18 cellular contexts compared by ENCODE assay signal in the genomic region with DNA sequence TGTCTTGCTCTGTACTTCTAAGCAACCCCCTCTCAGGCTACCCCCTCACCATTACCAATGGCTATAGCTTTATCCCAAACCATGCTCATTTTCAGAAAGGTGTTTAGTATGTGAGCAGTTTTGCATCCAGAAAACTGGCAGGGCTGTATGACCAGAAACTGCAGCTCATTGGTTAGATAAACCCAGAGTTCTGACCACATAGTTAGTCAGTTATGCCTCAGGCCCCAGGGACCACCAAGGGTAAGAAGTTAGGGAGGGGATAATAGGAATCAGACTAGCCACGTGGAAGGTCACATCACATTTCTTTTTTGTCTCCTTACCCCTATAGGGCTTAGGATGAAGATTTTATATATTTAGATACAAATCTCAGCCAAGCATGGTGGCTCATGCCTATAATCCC. TPM values are rescaled to one million over a fixed set of nuclear protein-coding genes. Genes with fewer than 3 reads are reported as not detected.
A peak's percentile ranks its signal among the peaks of the same experiment; 100 is the strongest.
DNase-seq lines count a peak whose midpoint lies in the region; ATAC-seq, FAIRE-seq and TF ChIP-seq lines count a peak whose summit lies in the region.
"Had no signal": no experiment of that assay in that cellular context is flagged by ENCODE, and none has a peak within 500 bp of the region (broad histone marks: within the 10 kb centered on the region; RNA-seq: fewer than 3 reads in every experiment).

No MANE protein-coding gene starts in this region.

- dilution Hi-C loops in endothelial cell of umbilical vein (cut with MboI; ENCODE audit: extremely low pct_ligation_motif_present, low sequenced_read_pairs) = no loop called here

- no peaks in the 10 kb centered on the region for H3K27me3 ChIP-seq in SJSA1 (replicated peaks)
- no peaks in the 10 kb centered on the region for H3K27me3 ChIP-seq in endothelial cell of umbilical vein (ENCODE audit: control insufficient read depth in 2 of 2, insufficient read depth in 2 of 2, low read length in 2 of 2)
- H3K27me3 ChIP-seq: esophagus squamous epithelium had no signal

- H3K27ac Mint-ChIP-seq in activated naive CD4-positive, alpha-beta T cell treated with anti-CD3 and anti-CD28 coated beads, Interleukin-2, amount 10 ng/mL, durations not matched to agents 7 days and 5 days = no peak overlapping the region
- H3K27ac Mint-ChIP-seq in mesothelial cell of epicardium = no peak overlapping the region
- H3K27ac Mint-ChIP-seq in activated naive CD8-positive, alpha-beta T cell treated with anti-CD3 and anti-CD28 coated beads for 36 hours = no peak overlapping the region
- H3K27ac Mint-ChIP-seq in activated CD4-positive, alpha-beta T cell treated with anti-CD3 and anti-CD28 coated beads for 36 hours = no peak overlapping the region

- TF ChIP-seq POLR2A in endothelial cell of umbilical vein (IDR thresholded peaks at IDR 0.05; ENCODE audit: low read depth, low read length) = no peak

- H4K20me1 ChIP-seq in endothelial cell of umbilical vein (replicated peaks; ENCODE audit: control insufficient read depth, extremely low read depth, insufficient read depth, low read length) = no peaks in the 10 kb centered on the region

- peak; percentile 61 for DNase-seq in ELR (ENCODE audit: low read depth)
- DNase-seq in SJSA1 (ENCODE audit: low read depth in 1 of 2, low spot score in 2 of 2) = peak; percentile 65 to 71
- no peak for DNase-seq in endothelial cell of umbilical vein (ENCODE audit: low read depth, low spot score)
- DNase-seq in skeletal muscle cell (ENCODE audit: low read depth) = peak; percentile 73
- no peak for DNase-seq in activated naive CD4-positive, alpha-beta T cell treated with anti-CD3 and anti-CD28 coated beads, Interleukin-2, amount 10 ng/mL, durations not matched to agents 7 days and 5 days
- DNase-seq in mesothelial cell of epicardium (ENCODE audit: low spot score in 2 of 2, unreplicated experiment in 2 of 2) = no peak
- DNase-seq in activated naive CD8-positive, alpha-beta T cell treated with anti-CD3 and anti-CD28 coated beads for 36 hours = no peak
- DNase-seq in activated CD4-positive, alpha-beta T cell treated with anti-CD3 and anti-CD28 coated beads for 36 hours = no peak
- DNase-seq: activated effector memory CD4-positive, alpha-beta T cell treated with Interleukin-2 at 50 U/mL for 16 hours; C1 segment of cervical spinal cord; esophagus squamous epithelium; GDM1; mucosa of descending colon; NCI-H2081; NCI-H510A; nucleus accumbens had no signal

- no peak for ATAC-seq in activated CD4-positive, alpha-beta T cell treated with anti-CD3 and anti-CD28 coated beads for 36 hours
- ATAC-seq: GM12878, mucosa of descending colon had no signal

- no peak overlapping the region for H3K4me3 ChIP-seq in SJSA1
- H3K4me3 ChIP-seq in endothelial cell of umbilical vein (replicated peaks in 1 of 3; ENCODE audit: insufficient read depth in 1 of 3, low read depth in 1 of 3, low read length in 3 of 3) = peak overlapping the region in 1 of 3 experiments; percentile 5
- H3K4me3 ChIP-seq in skeletal muscle cell (ENCODE audit: low read depth, low read length) = peak overlapping the region; percentile 52
- H3K4me3 ChIP-seq: esophagus squamous epithelium, GM12878, mucosa of descending colon, SK-N-MC had no signal

- POLR2A ChIA-PET in endothelial cell of umbilical vein (lab: Charles Lee) = interaction anchor here (3.1 kb wide), 1 partner anchor 17 kb away, joined by 23 read pairs; no protein-coding TSS in a partner anchor
- POLR2A ChIA-PET in activated CD4-positive, alpha-beta T cell treated with anti-CD3 and anti-CD28 coated beads for 36 hours (lab: Charles Lee) = interaction anchor here (0.9 kb wide), 1 partner anchor 63 kb away, joined by 3 read pairs; the partner anchor contains the start of gene NUDT17

- peaks cover 27% of the 10 kb centered on the region for H3K36me3 Mint-ChIP-seq in activated naive CD4-positive, alpha-beta T cell treated with anti-CD3 and anti-CD28 coated beads, Interleukin-2, amount 10 ng/mL, durations not matched to agents 7 days and 5 days
- peaks cover 14% of the 10 kb centered on the region for H3K36me3 Mint-ChIP-seq in mesothelial cell of epicardium
- H3K36me3 Mint-ChIP-seq in activated naive CD8-positive, alpha-beta T cell treated with anti-CD3 and anti-CD28 coated beads for 36 hours = peaks cover 13% of the 10 kb centered on the region
- peaks cover 16% of the 10 kb centered on the region for H3K36me3 Mint-ChIP-seq in activated CD4-positive, alpha-beta T cell treated with anti-CD3 and anti-CD28 coated beads for 36 hours (ENCODE audit: low read depth)

- no peaks in the 10 kb centered on the region for H3K9me1 ChIP-seq in endothelial cell of umbilical vein (replicated peaks; ENCODE audit: control insufficient read depth, extremely low read depth, insufficient read depth, low read length)

- FAIRE-seq in endothelial cell of umbilical vein (lab: Jason Lieb, UNC) = no peak
- FAIRE-seq: GM12878 had no signal

- H3K36me3 ChIP-seq in SJSA1 = peaks cover 33% of the 10 kb centered on the region
- H3K36me3 ChIP-seq in endothelial cell of umbilical vein (ENCODE audit: control insufficient read depth in 2 of 2, extremely low read depth in 1 of 2, insufficient read depth in 2 of 2, low read length in 2 of 2) = peaks cover 5 to 8% of the 10 kb centered on the region in 2 experiments

- H3K9ac ChIP-seq in endothelial cell of umbilical vein (replicated peaks; ENCODE audit: extremely low read depth, insufficient read depth, low read length) = no peak overlapping the region

- H3K27me3 Mint-ChIP-seq in activated naive CD4-positive, alpha-beta T cell treated with anti-CD3 and anti-CD28 coated beads, Interleukin-2, amount 10 ng/mL, durations not matched to agents 7 days and 5 days = no peaks in the 10 kb centered on the region
- H3K27me3 Mint-ChIP-seq in mesothelial cell of epicardium (ENCODE audit: low read depth) = no peaks in the 10 kb centered on the region
- no peaks in the 10 kb centered on the region for H3K27me3 Mint-ChIP-seq in activated naive CD8-positive, alpha-beta T cell treated with anti-CD3 and anti-CD28 coated beads for 36 hours
- no peaks in the 10 kb centered on the region for H3K27me3 Mint-ChIP-seq in activated CD4-positive, alpha-beta T cell treated with anti-CD3 and anti-CD28 coated beads for 36 hours

- intact Hi-C loops in endothelial cell of umbilical vein (cut with micrococcal nuclease) = loop anchor here (5.0 kb wide), 1 partner anchor 49 kb away; the partner anchor contains the start of gene LIX1L
- intact Hi-C loops in activated CD4-positive, alpha-beta T cell treated with anti-CD3 and anti-CD28 coated beads for 36 hours (cut with DNase I, micrococcal nuclease) = no loop called here

- TSS peak; percentile 27 for BruUV-seq in endothelial cell of umbilical vein (replicated peaks; lab: Mats Ljungman, UMichigan)

- no peaks in the 10 kb centered on the region for H3K9me3 Mint-ChIP-seq in activated naive CD4-positive, alpha-beta T cell treated with anti-CD3 and anti-CD28 coated beads, Interleukin-2, amount 10 ng/mL, durations not matched to agents 7 days and 5 days
- H3K9me3 Mint-ChIP-seq in mesothelial cell of epicardium = no peaks in the 10 kb centered on the region
- no peaks in the 10 kb centered on the region for H3K9me3 Mint-ChIP-seq in activated naive CD8-positive, alpha-beta T cell treated with anti-CD3 and anti-CD28 coated beads for 36 hours
- no peaks in the 10 kb centered on the region for H3K9me3 Mint-ChIP-seq in activated CD4-positive, alpha-beta T cell treated with anti-CD3 and anti-CD28 coated beads for 36 hours (ENCODE audit: low read depth)

- peaks cover 7% of the 10 kb centered on the region for H3K79me2 ChIP-seq in endothelial cell of umbilical vein (ENCODE audit: control insufficient read depth, insufficient read depth, low read length)

- peak overlapping the region; percentile 49 for H3K4me2 ChIP-seq in endothelial cell of umbilical vein (ENCODE audit: insufficient read depth, low read length)

- H2AFZ ChIP-seq in endothelial cell of umbilical vein (ENCODE audit: low read depth, low read length) = peak overlapping the region; percentile 15

- H3K27ac ChIP-seq in SJSA1 (peak overlapping the region; percentile 35), endothelial cell of umbilical vein (ENCODE audit: insufficient read depth, low read depth, low read length) (peak overlapping the region; percentile 39)
- H3K27ac ChIP-seq: SK-N-MC had no signal

- no peak for TF ChIP-seq CTCF in endothelial cell of umbilical vein (IDR thresholded peaks at IDR 0.05; ENCODE audit: extremely low read depth in 1 of 2, insufficient read depth in 1 of 2, low read depth in 1 of 2, low read length in 2 of 2)
- TF ChIP-seq CTCF in mesothelial cell of epicardium (IDR thresholded peaks at IDR 0.05; ENCODE audit: unreplicated experiment) = no peak

- peaks cover 6% of the 10 kb centered on the region for H3K4me1 Mint-ChIP-seq in activated naive CD4-positive, alpha-beta T cell treated with anti-CD3 and anti-CD28 coated beads, Interleukin-2, amount 10 ng/mL, durations not matched to agents 7 days and 5 days
- peaks cover 5% of the 10 kb centered on the region for H3K4me1 Mint-ChIP-seq in mesothelial cell of epicardium
- H3K4me1 Mint-ChIP-seq in activated naive CD8-positive, alpha-beta T cell treated with anti-CD3 and anti-CD28 coated beads for 36 hours = peaks cover 3% of the 10 kb centered on the region
- peaks cover 2% of the 10 kb centered on the region for H3K4me1 Mint-ChIP-seq in activated CD4-positive, alpha-beta T cell treated with anti-CD3 and anti-CD28 coated beads for 36 hours

- H3K4me1 ChIP-seq in SJSA1 (replicated peaks) (peaks cover 28% of the 10 kb centered on the region), endothelial cell of umbilical vein (ENCODE audit: control insufficient read depth, extremely low read depth, insufficient read depth, low read length) (peaks cover 25% of the 10 kb centered on the region)

- no peaks in the 10 kb centered on the region for H3K9me3 ChIP-seq in SJSA1 (replicated peaks)
- H3K9me3 ChIP-seq in endothelial cell of umbilical vein (replicated peaks; ENCODE audit: control insufficient read depth, insufficient read depth, low read length) = no peaks in the 10 kb centered on the region
- H3K9me3 ChIP-seq: esophagus squamous epithelium, mucosa of descending colon had no signal

- no peak overlapping the region for H3K4me3 Mint-ChIP-seq in activated naive CD4-positive, alpha-beta T cell treated with anti-CD3 and anti-CD28 coated beads, Interleukin-2, amount 10 ng/mL, durations not matched to agents 7 days and 5 days
- H3K4me3 Mint-ChIP-seq in mesothelial cell of epicardium = no peak overlapping the region
- no peak overlapping the region for H3K4me3 Mint-ChIP-seq in activated naive CD8-positive, alpha-beta T cell treated with anti-CD3 and anti-CD28 coated beads for 36 hours
- no peak overlapping the region for H3K4me3 Mint-ChIP-seq in activated CD4-positive, alpha-beta T cell treated with anti-CD3 and anti-CD28 coated beads for 36 hours

- CTCF ChIA-PET in endothelial cell of umbilical vein (lab: Charles Lee) = interaction anchor here (0.8 to 7.7 kb wide), 15 partner anchors 10 to 129 kb away, joined by 3 to 280 read pairs (median 6); partner anchors contain the start of genes ANKRD35, NUDT17, PEX11B and RBM8A
- CTCF ChIA-PET in activated naive CD4-positive, alpha-beta T cell treated with anti-CD3 and anti-CD28 coated beads, Interleukin-2, amount 10 ng/mL, durations not matched to agents 7 days and 5 days (lab: Charles Lee) = interaction anchor here (0.6 to 9.7 kb wide), 5 partner anchors 9 to 62 kb away, joined by 4 to 112 read pairs (median 4); partner anchors contain the start of gene NUDT17
- CTCF ChIA-PET in activated CD4-positive, alpha-beta T cell treated with anti-CD3 and anti-CD28 coated beads for 36 hours (lab: Charles Lee) = interaction anchor here (0.7 to 5.4 kb wide), 14 partner anchors 16 to 125 kb away, joined by 3 to 44 read pairs (median 4); partner anchors contain the start of genes ANKRD34A, NUDT17 and POLR3GL

RNA-seq across cellular contexts. Expression of gene ITGA10, which starts 1.2 kb away (rescaled TPM):
- 1.6 and 2.6 TPM in 2 replicates for total RNA-seq in SJSA1 (2014; rRNA removed; shearing (Covaris generic))
- total RNA-seq in endothelial cell of umbilical vein = 39.8 and 58.6 TPM in 2 replicates
- polyA plus RNA-seq in endothelial cell of umbilical vein = 16.9 and 20.6 TPM in 2 replicates
- 7.7 and 12.9 TPM in 2 replicates for polyA plus RNA-seq in endothelial cell of umbilical vein (2011; cell fraction: cytosol; rRNA removed)
- polyA plus RNA-seq in endothelial cell of umbilical vein (2011; cell fraction: nucleus; rRNA removed) = 117 and 135 TPM in 2 replicates
- 10.1 and 11.1 TPM in 2 replicates for polyA plus RNA-seq in endothelial cell of umbilical vein (2012)
- 32.6 and 44.7 TPM in 2 replicates for polyA minus RNA-seq in endothelial cell of umbilical vein
- not detected for polyA minus RNA-seq in endothelial cell of umbilical vein (2011; cell fraction: cytosol; rRNA and poly(A)+ RNA removed)
- polyA minus RNA-seq in endothelial cell of umbilical vein (2011; cell fraction: nucleus; rRNA and poly(A)+ RNA removed) = 23.9 and 25.9 TPM in 2 replicates
- 0.38 to 0.60 TPM (median 0.59 TPM) in 3 replicates for total RNA-seq in mesothelial cell of epicardium
- total RNA-seq in activated naive CD8-positive, alpha-beta T cell treated with anti-CD3 and anti-CD28 coated beads for 36 hours = 1 to 10 TPM in 1 of 2 experiments, under 1 TPM in 1; 0.97 to 1.2 TPM
- total RNA-seq in activated CD4-positive, alpha-beta T cell treated with anti-CD3 and anti-CD28 coated beads for 36 hours = 1 to 10 TPM in 1 of 2 experiments, under 1 TPM in 1; 0.86 to 1.0 TPM

RNA-seq across cellular contexts. Expression of gene PEX11B, which starts 9.9 kb away (rescaled TPM):
- 29.4 and 30.4 TPM in 2 replicates for total RNA-seq in SJSA1 (2014; rRNA removed; shearing (Covaris generic))
- total RNA-seq in endothelial cell of umbilical vein (29.0 and 30.5 TPM in 2 replicates), mesothelial cell of epicardium (26.8 to 27.2 TPM (median 26.9 TPM) in 3 replicates)
- polyA plus RNA-seq in endothelial cell of umbilical vein = 39.7 and 42.5 TPM in 2 replicates
- 32.6 and 33.1 TPM in 2 replicates for polyA plus RNA-seq in endothelial cell of umbilical vein (2011; cell fraction: cytosol; rRNA removed)
- polyA plus RNA-seq in endothelial cell of umbilical vein (2011; cell fraction: nucleus; rRNA removed) = 27.8 and 28.7 TPM in 2 replicates
- 29.5 and 36.6 TPM in 2 replicates for polyA plus RNA-seq in endothelial cell of umbilical vein (2012)
- 48.9 and 62.3 TPM in 2 replicates for polyA minus RNA-seq in endothelial cell of umbilical vein
- polyA minus RNA-seq in endothelial cell of umbilical vein (2011; cell fraction: cytosol; rRNA and poly(A)+ RNA removed) = 11.0 TPM
- polyA minus RNA-seq in endothelial cell of umbilical vein (2011; cell fraction: nucleus; rRNA and poly(A)+ RNA removed) = 12.6 and 18.4 TPM in 2 replicates
- total RNA-seq in activated naive CD8-positive, alpha-beta T cell treated with anti-CD3 and anti-CD28 coated beads for 36 hours = 10 to 100 TPM; 33.6 to 33.8 TPM
- 10 to 100 TPM; 22.6 to 26.4 TPM for total RNA-seq in activated CD4-positive, alpha-beta T cell treated with anti-CD3 and anti-CD28 coated beads for 36 hours

RNA-seq across cellular contexts. Expression of gene RBM8A, which starts 18.6 kb away (rescaled TPM):
- total RNA-seq in SJSA1 (2014; rRNA removed; shearing (Covaris generic)) = 285 and 828 TPM in 2 replicates
- total RNA-seq in endothelial cell of umbilical vein (194 and 200 TPM in 2 replicates), mesothelial cell of epicardium (146 to 154 TPM (median 148 TPM) in 3 replicates)
- 101 and 192 TPM in 2 replicates for polyA plus RNA-seq in endothelial cell of umbilical vein
- 216 and 336 TPM in 2 replicates for polyA plus RNA-seq in endothelial cell of umbilical vein (2011; cell fraction: cytosol; rRNA removed)
- 97.5 and 169 TPM in 2 replicates for polyA plus RNA-seq in endothelial cell of umbilical vein (2011; cell fraction: nucleus; rRNA removed)
- polyA plus RNA-seq in endothelial cell of umbilical vein (2012) = 204 and 291 TPM in 2 replicates
- polyA minus RNA-seq in endothelial cell of umbilical vein = 54.6 and 71.6 TPM in 2 replicates
- 52.4 TPM for polyA minus RNA-seq in endothelial cell of umbilical vein (2011; cell fraction: cytosol; rRNA and poly(A)+ RNA removed)
- polyA minus RNA-seq in endothelial cell of umbilical vein (2011; cell fraction: nucleus; rRNA and poly(A)+ RNA removed) = 25.6 and 33.6 TPM in 2 replicates
- 100 to 1,000 TPM; 345 to 349 TPM for total RNA-seq in activated naive CD8-positive, alpha-beta T cell treated with anti-CD3 and anti-CD28 coated beads for 36 hours
- total RNA-seq in activated CD4-positive, alpha-beta T cell treated with anti-CD3 and anti-CD28 coated beads for 36 hours = 100 to 1,000 TPM; 293 to 330 TPM

RNA-seq across cellular contexts. Expression of gene ANKRD35, which starts 23.0 kb away (rescaled TPM):
- not detected in 2 replicates for total RNA-seq in SJSA1 (2014; rRNA removed; shearing (Covaris generic))
- total RNA-seq in endothelial cell of umbilical vein (0.14 and 0.20 TPM in 2 replicates), mesothelial cell of epicardium (0.40 to 0.61 TPM (median 0.58 TPM) in 3 replicates)
- polyA plus RNA-seq in endothelial cell of umbilical vein = 0.10 and 0.15 TPM in 2 replicates
- polyA plus RNA-seq in endothelial cell of umbilical vein (2011; cell fraction: cytosol; rRNA removed) = 0.13 TPM in 2 replicates
- 0.21 and 0.45 TPM in 2 replicates for polyA plus RNA-seq in endothelial cell of umbilical vein (2011; cell fraction: nucleus; rRNA removed)
- 0.20 and 0.35 TPM in 2 replicates for polyA plus RNA-seq in endothelial cell of umbilical vein (2012)
- polyA minus RNA-seq in endothelial cell of umbilical vein = 0.19 TPM in 1 of 2 replicates, not detected in the other
- polyA minus RNA-seq in endothelial cell of umbilical vein (2011; cell fraction: cytosol; rRNA and poly(A)+ RNA removed) = not detected
- polyA minus RNA-seq in endothelial cell of umbilical vein (2011; cell fraction: nucleus; rRNA and poly(A)+ RNA removed) = 0.10 TPM in 1 of 2 replicates, not detected in the other
- under 1 TPM; 0.58 to 0.64 TPM for total RNA-seq in activated naive CD8-positive, alpha-beta T cell treated with anti-CD3 and anti-CD28 coated beads for 36 hours
- total RNA-seq in activated CD4-positive, alpha-beta T cell treated with anti-CD3 and anti-CD28 coated beads for 36 hours = under 1 TPM; 0.30 to 0.55 TPM

RNA-seq across cellular contexts. Expression of gene LIX1L, which starts 49.2 kb away (rescaled TPM):
- total RNA-seq in SJSA1 (2014; rRNA removed; shearing (Covaris generic)) = 24.3 and 34.1 TPM in 2 replicates
- total RNA-seq in endothelial cell of umbilical vein (54.9 and 55.6 TPM in 2 replicates), mesothelial cell of epicardium (26.6 to 27.6 TPM (median 27.1 TPM) in 3 replicates)
- 48.4 and 56.4 TPM in 2 replicates for polyA plus RNA-seq in endothelial cell of umbilical vein
- polyA plus RNA-seq in endothelial cell of umbilical vein (2011; cell fraction: cytosol; rRNA removed) = 50.1 and 53.0 TPM in 2 replicates
- polyA plus RNA-seq in endothelial cell of umbilical vein (2011; cell fraction: nucleus; rRNA removed) = 19.2 and 23.4 TPM in 2 replicates
- polyA plus RNA-seq in endothelial cell of umbilical vein (2012) = 17.1 and 20.3 TPM in 2 replicates
- polyA minus RNA-seq in endothelial cell of umbilical vein = 47.6 and 49.9 TPM in 2 replicates
- polyA minus RNA-seq in endothelial cell of umbilical vein (2011; cell fraction: cytosol; rRNA and poly(A)+ RNA removed) = 21.5 TPM
- 10.5 and 13.3 TPM in 2 replicates for polyA minus RNA-seq in endothelial cell of umbilical vein (2011; cell fraction: nucleus; rRNA and poly(A)+ RNA removed)
- total RNA-seq in activated naive CD8-positive, alpha-beta T cell treated with anti-CD3 and anti-CD28 coated beads for 36 hours = 10 to 100 TPM; 37.6 to 38.3 TPM
- 10 to 100 TPM; 44.9 to 49.4 TPM for total RNA-seq in activated CD4-positive, alpha-beta T cell treated with anti-CD3 and anti-CD28 coated beads for 36 hours

Comparison
In these comparisons a context has a peak if more than half of its experiments do, and no peak if none do; other contexts are left out.
1. DNase-seq: peak in ELR (single experiment), SJSA1 (2 of 2) and skeletal muscle cell (single experiment); none in endothelial cell of umbilical vein (single experiment), activated naive CD4-positive, alpha-beta T cell treated with anti-CD3 and anti-CD28 coated beads, Interleukin-2, amount 10 ng/mL, durations not matched to agents 7 days and 5 days (single experiment), mesothelial cell of epicardium (0 of 2), activated naive CD8-positive, alpha-beta T cell treated with anti-CD3 and anti-CD28 coated beads for 36 hours (single experiment) and activated CD4-positive, alpha-beta T cell treated with anti-CD3 and anti-CD28 coated beads for 36 hours (single experiment).
2. RNA of gene ITGA10, which starts 1.2 kb away (total RNA-seq): 39.8 to 58.6 TPM in endothelial cell of umbilical vein; 1.6 to 2.6 TPM in SJSA1, 0.97 to 1.2 TPM in activated naive CD8-positive, alpha-beta T cell treated with anti-CD3 and anti-CD28 coated beads for 36 hours, 0.86 to 1.0 TPM in activated CD4-positive, alpha-beta T cell treated with anti-CD3 and anti-CD28 coated beads for 36 hours and 0.38 to 0.60 TPM in mesothelial cell of epicardium; every median in the first group is over 10 times any median in the second.